In the genomic region with DNA sequence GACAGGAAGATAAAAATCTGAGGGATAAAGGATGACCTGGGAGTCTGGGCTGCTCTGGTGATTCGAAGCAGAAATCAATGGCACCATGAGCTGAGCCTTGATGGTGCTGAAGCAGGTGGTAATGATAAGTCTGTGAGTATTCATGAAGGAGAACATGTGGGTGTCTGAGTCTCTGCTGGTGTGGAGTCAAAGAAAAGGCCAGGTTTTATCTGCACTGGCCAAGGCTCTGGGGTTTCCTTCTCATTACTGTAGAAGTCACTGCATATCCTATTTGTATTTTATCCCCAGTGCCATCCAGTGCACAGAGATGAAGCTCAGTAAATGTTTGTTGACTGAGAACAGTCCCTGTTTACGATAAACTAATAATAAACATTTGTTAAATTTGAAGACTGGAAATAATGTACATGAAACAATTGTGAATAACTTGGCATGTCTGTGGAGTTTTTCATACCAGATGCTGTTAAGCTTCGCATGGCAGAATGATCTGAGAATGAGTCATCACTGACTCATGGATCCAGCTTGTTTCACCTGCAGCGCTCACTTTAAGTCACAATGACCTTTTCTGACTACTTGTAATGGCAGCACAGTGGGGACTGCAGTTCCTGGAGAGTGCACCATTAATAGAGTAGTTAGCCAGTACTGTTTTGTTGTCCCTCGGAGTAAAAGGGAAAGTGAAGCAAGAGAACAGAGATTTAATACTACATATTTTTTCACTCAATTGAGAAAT, we compare ENCODE assay signal across 9 cellular contexts.
DNase-seq lines count a peak whose midpoint lies in the region; ATAC-seq and TF ChIP-seq lines count a peak whose summit lies in the region.
"Had no signal": no experiment of that assay in that cellular context is flagged by ENCODE, and none has a peak within 500 bp of the region (broad histone marks: within the 10 kb centered on the region; RNA-seq: fewer than 3 reads in every experiment).

No MANE protein-coding gene starts in this region.

- no peaks in the 10 kb centered on the region for H3K4me1 ChIP-seq in lung (ENCODE audit: control insufficient read depth in 2 of 2, insufficient read depth in 2 of 2, low read length in 2 of 2)

- no peaks in the 10 kb centered on the region for H3K9me3 ChIP-seq in lung (ENCODE audit: control insufficient read depth in 2 of 2, insufficient read depth in 1 of 2, low read length in 1 of 2)

- 65 to 81% methylated on average over 5 of the region's 5 CpGs for WGBS in lung, 2 donors

- no peak for TF ChIP-seq CTCF in GM12865 (IDR thresholded peaks at IDR 0.05; ENCODE audit: insufficient read depth, low read depth, low read length, missing control alignments)
- TF ChIP-seq CTCF in lung (IDR thresholded peaks at IDR 0.05; ENCODE audit: control extremely low read depth, extremely low read depth) = no peak

- no peak overlapping the region for H3K4me3 Mint-ChIP-seq in activated naive CD8-positive, alpha-beta T cell treated with anti-CD3 and anti-CD28 coated beads, Interleukin-2, amount 50 U/mL, for 24 hours

- H3K9me3 Mint-ChIP-seq in activated naive CD8-positive, alpha-beta T cell treated with anti-CD3 and anti-CD28 coated beads, Interleukin-2, amount 50 U/mL, for 24 hours = no peaks in the 10 kb centered on the region

- no peaks in the 10 kb centered on the region for H3K36me3 ChIP-seq in lung (ENCODE audit: control insufficient read depth in 2 of 2, insufficient read depth in 2 of 2, low read length in 2 of 2)

- peaks cover 6% of the 10 kb centered on the region for H3K27me3 Mint-ChIP-seq in activated naive CD8-positive, alpha-beta T cell treated with anti-CD3 and anti-CD28 coated beads, Interleukin-2, amount 50 U/mL, for 24 hours

- peak; percentile 74 for DNase-seq in GM12865 (ENCODE audit: low read depth)
- DNase-seq in activated naive CD8-positive, alpha-beta T cell treated with anti-CD3 and anti-CD28 coated beads, Interleukin-2, amount 50 U/mL, for 24 hours = no peak
- DNase-seq in lung (ENCODE audit: low spot score) = no peak
- no peak for DNase-seq in GOT3 (lab: John Stamatoyannopoulos, UW)
- DNase-seq in activated naive CD4-positive, alpha-beta T cell treated with anti-CD3 and anti-CD28 coated beads, Interleukin-2, amount 50 U/mL, for 16 hours = no peak
- DNase-seq in NCI-H1048 (lab: John Stamatoyannopoulos, UW) = no peak

- no peak overlapping the region for H3K27ac Mint-ChIP-seq in activated naive CD8-positive, alpha-beta T cell treated with anti-CD3 and anti-CD28 coated beads, Interleukin-2, amount 50 U/mL, for 24 hours

- H3K4me1 Mint-ChIP-seq in activated naive CD8-positive, alpha-beta T cell treated with anti-CD3 and anti-CD28 coated beads, Interleukin-2, amount 50 U/mL, for 24 hours = peaks cover 9% of the 10 kb centered on the region

- H3K27me3 ChIP-seq in lung (ENCODE audit: control insufficient read depth, insufficient read depth) = no peaks in the 10 kb centered on the region

- H3K4me3 ChIP-seq in GM12865 (ENCODE audit: low read depth, low read length) (no peak overlapping the region), lung (no peak overlapping the region)
- H3K4me3 ChIP-seq: skin epidermis had no signal

- ATAC-seq in GM21423 (IDR thresholded peaks at IDR 0.05; ENCODE audit: unreplicated experiment) (peak; percentile 89), HG03521 (IDR thresholded peaks at IDR 0.05; ENCODE audit: unreplicated experiment) (peak; percentile 83), lung (ENCODE audit: insufficient read depth, low FRiP score) (peak; percentile 34)
- peak; percentile 91 for ATAC-seq in activated naive CD8-positive, alpha-beta T cell treated with anti-CD3 and anti-CD28 coated beads, Interleukin-2, amount 50 U/mL, for 24 hours

- no peaks in the 10 kb centered on the region for H3K36me3 Mint-ChIP-seq in activated naive CD8-positive, alpha-beta T cell treated with anti-CD3 and anti-CD28 coated beads, Interleukin-2, amount 50 U/mL, for 24 hours (ENCODE audit: low read depth)

- no peak overlapping the region for H3K27ac ChIP-seq in lung (ENCODE audit: low read depth in 1 of 2, low read length in 1 of 2)
- H3K27ac ChIP-seq: skin epidermis had no signal

Comparison
In these comparisons a context has a peak if more than half of its experiments do, and no peak if none do; other contexts are left out.
1. ATAC-seq: peak in every context shown above with its lines; median percentile 91 in activated naive CD8-positive, alpha-beta T cell treated with anti-CD3 and anti-CD28 coated beads, Interleukin-2, amount 50 U/mL, for 24 hours; 89 in GM21423; 83 in HG03521; 34 in lung.